In the genomic region with DNA sequence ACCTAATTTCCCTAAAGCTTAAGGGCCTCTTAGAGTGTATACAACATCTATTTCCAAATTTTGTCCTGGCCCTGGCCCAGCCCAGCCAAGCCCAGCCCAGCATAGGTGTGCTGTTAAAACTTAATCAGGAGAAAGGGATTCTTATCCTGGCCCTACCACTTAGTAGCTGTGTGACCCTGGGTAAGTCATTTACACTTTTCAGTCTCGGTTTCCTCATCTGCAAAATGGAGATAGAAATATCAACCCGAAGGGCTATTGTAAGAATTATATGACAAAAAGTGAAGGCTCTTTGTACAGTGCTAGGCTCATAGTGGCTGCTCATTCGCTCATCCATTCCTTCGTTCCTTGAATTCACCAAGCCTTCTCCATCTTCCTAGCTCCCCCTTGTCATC, we compare ENCODE assay signal across 1 cellular context.
TF ChIP-seq lines count a peak whose summit lies in the region.

No MANE protein-coding gene starts in this region.

TF ChIP-seq in WTC11, 78 proteins besides CTCF, POLR2A, EP300 and RAD21 (continued from another document):
- TF ChIP-seq AR (CRISPR knock-in tag; IDR thresholded peaks at IDR 0.05), result no peak
- no peak for TF ChIP-seq ZNF263 (CRISPR knock-in tag; IDR thresholded peaks at IDR 0.05; ENCODE audit: low read depth)
- TF ChIP-seq NFYB (CRISPR knock-in tag; conservative IDR thresholded peaks at IDR 0.05; ENCODE audit: low read depth), result no peak
- TF ChIP-seq, protein P1, sequence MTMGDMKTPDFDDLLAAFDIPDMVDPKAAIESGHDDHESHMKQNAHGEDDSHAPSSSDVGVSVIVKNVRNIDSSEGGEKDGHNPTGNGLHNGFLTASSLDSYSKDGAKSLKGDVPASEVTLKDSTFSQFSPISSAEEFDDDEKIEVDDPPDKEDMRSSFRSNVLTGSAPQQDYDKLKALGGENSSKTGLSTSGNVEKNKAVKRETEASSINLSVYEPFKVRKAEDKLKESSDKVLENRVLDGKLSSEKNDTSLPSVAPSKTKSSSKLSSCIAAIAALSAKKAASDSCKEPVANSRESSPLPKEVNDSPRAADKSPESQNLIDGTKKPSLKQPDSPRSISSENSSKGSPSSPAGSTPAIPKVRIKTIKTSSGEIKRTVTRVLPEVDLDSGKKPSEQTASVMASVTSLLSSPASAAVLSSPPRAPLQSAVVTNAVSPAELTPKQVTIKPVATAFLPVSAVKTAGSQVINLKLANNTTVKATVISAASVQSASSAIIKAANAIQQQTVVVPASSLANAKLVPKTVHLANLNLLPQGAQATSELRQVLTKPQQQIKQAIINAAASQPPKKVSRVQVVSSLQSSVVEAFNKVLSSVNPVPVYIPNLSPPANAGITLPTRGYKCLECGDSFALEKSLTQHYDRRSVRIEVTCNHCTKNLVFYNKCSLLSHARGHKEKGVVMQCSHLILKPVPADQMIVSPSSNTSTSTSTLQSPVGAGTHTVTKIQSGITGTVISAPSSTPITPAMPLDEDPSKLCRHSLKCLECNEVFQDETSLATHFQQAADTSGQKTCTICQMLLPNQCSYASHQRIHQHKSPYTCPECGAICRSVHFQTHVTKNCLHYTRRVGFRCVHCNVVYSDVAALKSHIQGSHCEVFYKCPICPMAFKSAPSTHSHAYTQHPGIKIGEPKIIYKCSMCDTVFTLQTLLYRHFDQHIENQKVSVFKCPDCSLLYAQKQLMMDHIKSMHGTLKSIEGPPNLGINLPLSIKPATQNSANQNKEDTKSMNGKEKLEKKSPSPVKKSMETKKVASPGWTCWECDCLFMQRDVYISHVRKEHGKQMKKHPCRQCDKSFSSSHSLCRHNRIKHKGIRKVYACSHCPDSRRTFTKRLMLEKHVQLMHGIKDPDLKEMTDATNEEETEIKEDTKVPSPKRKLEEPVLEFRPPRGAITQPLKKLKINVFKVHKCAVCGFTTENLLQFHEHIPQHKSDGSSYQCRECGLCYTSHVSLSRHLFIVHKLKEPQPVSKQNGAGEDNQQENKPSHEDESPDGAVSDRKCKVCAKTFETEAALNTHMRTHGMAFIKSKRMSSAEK (CRISPR knock-in tag; IDR thresholded peaks at IDR 0.05; ENCODE audit: borderline replicate concordance), result no peak
- TF ChIP-seq, protein P2, sequence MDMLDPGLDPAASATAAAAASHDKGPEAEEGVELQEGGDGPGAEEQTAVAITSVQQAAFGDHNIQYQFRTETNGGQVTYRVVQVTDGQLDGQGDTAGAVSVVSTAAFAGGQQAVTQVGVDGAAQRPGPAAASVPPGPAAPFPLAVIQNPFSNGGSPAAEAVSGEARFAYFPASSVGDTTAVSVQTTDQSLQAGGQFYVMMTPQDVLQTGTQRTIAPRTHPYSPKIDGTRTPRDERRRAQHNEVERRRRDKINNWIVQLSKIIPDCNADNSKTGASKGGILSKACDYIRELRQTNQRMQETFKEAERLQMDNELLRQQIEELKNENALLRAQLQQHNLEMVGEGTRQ (CRISPR knock-in tag; IDR thresholded peaks at IDR 0.05), result no peak
- no peak for TF ChIP-seq FOXP4 (CRISPR knock-in tag; IDR thresholded peaks at IDR 0.05)
- no peak for TF ChIP-seq ZNF219 (CRISPR knock-in tag; IDR thresholded peaks at IDR 0.05; ENCODE audit: borderline replicate concordance)
- TF ChIP-seq MLX (CRISPR knock-in tag; IDR thresholded peaks at IDR 0.05), result no peak
- no peak for TF ChIP-seq SMAD3 (CRISPR knock-in tag; IDR thresholded peaks at IDR 0.05; ENCODE audit: borderline replicate concordance)
